8 cellular contexts compared by ENCODE assay signal in the genomic region with DNA sequence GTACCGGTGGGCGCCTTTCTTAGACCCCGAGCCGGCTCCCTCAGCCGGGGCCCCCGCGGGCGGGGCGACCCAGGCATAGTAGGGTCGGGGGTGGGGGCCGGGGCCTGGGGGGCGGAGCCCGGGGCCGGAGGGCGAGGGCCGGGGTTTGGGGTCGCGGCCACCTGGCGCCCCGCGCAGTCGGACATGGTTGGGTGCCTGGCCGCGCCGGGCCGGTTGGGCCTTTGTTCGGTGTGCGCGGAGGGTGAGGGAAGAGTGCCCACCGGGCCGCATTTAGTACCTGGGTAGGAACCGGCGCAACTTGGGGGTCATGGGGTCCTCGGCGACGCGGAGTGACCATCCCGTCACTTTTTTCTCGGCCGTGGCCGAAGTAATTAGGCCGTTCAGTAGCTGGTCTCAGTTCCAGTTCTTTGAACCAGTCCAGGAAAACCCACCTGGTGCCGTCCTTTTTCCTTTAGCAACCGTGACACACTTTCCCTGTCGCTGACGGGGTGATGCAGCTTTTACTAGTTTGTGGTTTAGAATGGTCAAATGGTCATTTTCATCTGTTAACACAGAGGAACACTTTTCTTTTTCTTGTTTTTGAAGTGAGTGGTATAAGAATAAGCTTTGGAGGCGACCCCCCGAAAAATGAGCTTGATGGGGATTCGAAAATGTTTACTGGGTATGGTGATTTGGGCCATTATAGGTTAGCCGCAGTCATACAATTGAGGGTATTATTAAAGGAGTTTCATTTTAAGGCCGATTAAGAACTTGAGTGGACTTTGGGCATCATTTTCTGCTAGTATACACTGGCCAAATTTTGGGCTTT. TPM values are rescaled to one million over a fixed set of nuclear protein-coding genes. Genes with fewer than 3 reads are reported as not detected.
DNase-seq lines count a peak whose midpoint lies in the region; ATAC-seq and TF ChIP-seq lines count a peak whose summit lies in the region.

No MANE protein-coding gene starts in this region.

- H4K20me1 ChIP-seq in Karpas-422 (ENCODE audit: insufficient read depth, low read depth, low read length) = peaks cover 38% of the 10 kb centered on the region

- H3K27ac ChIP-seq in Karpas-422 (ENCODE audit: low read length) (peak overlapping the region; percentile 93), body of pancreas (peak overlapping the region in 2 of 4 donors; percentile 62 to 100), substantia nigra (ENCODE audit: low read depth, low read length, poor library complexity, severe bottlenecking) (peak overlapping the region; percentile 96)

- H3K4me2 ChIP-seq in Karpas-422 (ENCODE audit: low read depth, low read length, poor library complexity, severe bottlenecking) = peak overlapping the region; percentile 90

- no peak for ATAC-seq in body of pancreas
- peak; percentile 6 for ATAC-seq in left colon
- no peak for ATAC-seq in HG03159 (IDR thresholded peaks at IDR 0.05; ENCODE audit: unreplicated experiment)

- H2AFZ ChIP-seq in Karpas-422 (ENCODE audit: low read length) = no peak overlapping the region

- intact Hi-C loops in body of pancreas (cut with DNase I) (no loop called here), left colon (cut with DNase I, micrococcal nuclease) (no loop called here)

- H3K9me2 ChIP-seq in Karpas-422 (replicated peaks; ENCODE audit: insufficient read depth, low read length) = no peaks in the 10 kb centered on the region

- TF ChIP-seq POLR2A in body of pancreas (IDR thresholded peaks at IDR 0.05) = no peak

- H3K4me1 ChIP-seq in Karpas-422 (ENCODE audit: low read length) = peaks cover 77% of the 10 kb centered on the region
- peaks cover 22% of the 10 kb centered on the region for H3K4me1 ChIP-seq in body of pancreas

- H3K4me3 ChIP-seq in Karpas-422 (ENCODE audit: low read length) (peak overlapping the region; percentile 96), body of pancreas (peak overlapping the region; percentile 17 to 53)

- WGBS in body of pancreas, 2 donors = 1 to 2% methylated on average over 18 to 40 of the region's 51 CpGs

- no peaks in the 10 kb centered on the region for H3K9me3 ChIP-seq in Karpas-422 (ENCODE audit: low read length)
- H3K9me3 ChIP-seq in body of pancreas = no peaks in the 10 kb centered on the region

- H3K27me3 ChIP-seq in Karpas-422 (ENCODE audit: low read length) (no peaks in the 10 kb centered on the region), body of pancreas (no peaks in the 10 kb centered on the region)

- H3K36me3 ChIP-seq in Karpas-422 (ENCODE audit: insufficient read depth, low read length) (peaks cover 71% of the 10 kb centered on the region), body of pancreas (replicated peaks in 1 of 2; ENCODE audit: insufficient read depth in 1 of 2, low read depth in 2 of 2) (no peaks in the 10 kb centered on the region)

- no peak for TF ChIP-seq CTCF in body of pancreas (IDR thresholded peaks at IDR 0.05)
- TF ChIP-seq CTCF in GM13977 (IDR thresholded peaks at IDR 0.05; ENCODE audit: extremely low read depth, insufficient read depth, missing control alignments) = no peak

- peaks cover 88% of the 10 kb centered on the region for H3K79me2 ChIP-seq in Karpas-422 (ENCODE audit: low read length)

- in situ Hi-C loops in GM13977 (cut with MboI; ENCODE audit: low pct_unique_long_range_greater_than_20kb, low sequenced_read_pairs, unreplicated experiment) = no loop called here

- peak overlapping the region; percentile 93 for H3K9ac ChIP-seq in Karpas-422 (ENCODE audit: low read length)

- DNase-seq in activated CD4-positive, alpha-beta T cell treated with anti-CD3 and anti-CD28 coated beads for 48 hours = peak; percentile 28
- no peak for DNase-seq in activated CD4-positive, alpha-beta T cell treated with anti-CD3 and anti-CD28 coated beads for 1 hour
- peak; percentile 65 for DNase-seq in Karpas-422
- no peak for DNase-seq in body of pancreas
- peak in 1 of 2 donors; percentile 49 for DNase-seq in left colon
- peak in 4 of 49 donors; percentile 7 to 83 (median 33) for DNase-seq in substantia nigra (lab: John Stamatoyannopoulos, UW)
- DNase-seq in GM13977 (ENCODE audit: low spot score) = no peak

RNA-seq across cellular contexts. Expression of gene CKS2, which starts 0.6 kb away (rescaled TPM):
- total RNA-seq in Karpas-422 (2014; rRNA removed; shearing (Covaris generic); ENCODE audit: low replicate concordance) = 150 and 319 TPM in 2 replicates
- 1 to 10 TPM; 2.9 to 4.3 TPM for total RNA-seq in body of pancreas
- 10 to 100 TPM; 14.9 to 21.2 TPM for total RNA-seq in left colon

RNA-seq across cellular contexts. Expression of gene SECISBP2, which starts 6.8 kb away (rescaled TPM):
- total RNA-seq in Karpas-422 (2014; rRNA removed; shearing (Covaris generic); ENCODE audit: low replicate concordance) = 49.9 and 74.1 TPM in 2 replicates
- total RNA-seq in body of pancreas = 10 to 100 TPM; 54.7 to 65.6 TPM
- 10 to 100 TPM; 49.4 to 54.3 TPM for total RNA-seq in left colon

Comparison
In these comparisons a context has a peak if more than half of its experiments do, and no peak if none do; other contexts are left out.
1. DNase-seq: peak in activated CD4-positive, alpha-beta T cell treated with anti-CD3 and anti-CD28 coated beads for 48 hours (single experiment) and Karpas-422 (single experiment); none in activated CD4-positive, alpha-beta T cell treated with anti-CD3 and anti-CD28 coated beads for 1 hour (single experiment), body of pancreas (0 of 4) and GM13977 (single experiment).